7 cellular contexts compared by ENCODE assay signal in genomic region chr3:50327943-50328691, GRCh38. TPM values are rescaled to one million over a fixed set of nuclear protein-coding genes. Genes with fewer than 3 reads are reported as not detected.
DNase-seq lines count a peak whose midpoint lies in the region; ATAC-seq, FAIRE-seq and TF ChIP-seq lines count a peak whose summit lies in the region.

Gene TUSC2, minus strand, starts transcription at chr3:50328223. Its CDS starts 124 bp downstream, at chr3:50328099.

- H3K27ac ChIP-seq in body of pancreas: peak within 1 kb of the TSS; percentile 50 to 94 (median 76)

- H3K4me3 ChIP-seq in body of pancreas (peak within 1 kb of the TSS; percentile 90 to 91), iPS-11a (ENCODE audit: low read depth, low read length) (peak within 1 kb of the TSS; percentile 94), skeletal muscle cell (ENCODE audit: low read depth, low read length) (peak within 1 kb of the TSS; percentile 94)

- ATAC-seq in GM18519 (IDR thresholded peaks at IDR 0.05; ENCODE audit: low FRiP score, unreplicated experiment): peak; percentile 63
- ATAC-seq in HG03045 (IDR thresholded peaks at IDR 0.05; ENCODE audit: unreplicated experiment): peak; percentile 86
- ATAC-seq in body of pancreas: peak; percentile 97

- H3K36me3 ChIP-seq in body of pancreas (replicated peaks in 1 of 2; ENCODE audit: insufficient read depth in 1 of 2, low read depth in 2 of 2): peaks cover 7 to 23% of the 10 kb centered on the region in 2 donors

- DNase-seq in NCI-H2107 treated with DMSO at 0.1 percent for 48 hours (lab: John Stamatoyannopoulos, UW; ENCODE audit: unreplicated experiment): peak; percentile 78
- DNase-seq in body of pancreas: peak; percentile 99
- peak; percentile 81 for DNase-seq in skeletal muscle cell (ENCODE audit: low read depth)

- FAIRE-seq in TTC549 (lab: Jason Lieb, UNC): peak; percentile 77

- peak; percentile 72 to 87 (median 86) for TF ChIP-seq POLR2A in body of pancreas (IDR thresholded peaks at IDR 0.05)

- H3K9me3 ChIP-seq in body of pancreas: no peaks in the 10 kb centered on the region

- WGBS in body of pancreas, 2 donors: 1 to 4% methylated on average over 5 to 54 of the region's 55 CpGs

- H3K27me3 ChIP-seq in body of pancreas: no peaks in the 10 kb centered on the region

- peaks cover 42% of the 10 kb centered on the region for H3K4me1 ChIP-seq in body of pancreas

- TF ChIP-seq CTCF in body of pancreas (IDR thresholded peaks at IDR 0.05): peak in 1 of 7 experiments; percentile 8

- intact Hi-C loops in body of pancreas (cut with DNase I): no loop called here

RNA-seq across cellular contexts. Expression of gene TUSC2, which starts in this region (rescaled TPM):
- total RNA-seq in body of pancreas: 10 to 100 TPM; 12.9 to 31.6 TPM

Comparison
In these comparisons a context has a peak if more than half of its experiments do, and no peak if none do; other contexts are left out.
1. Peak in every context shown above with its lines: DNase-seq, ATAC-seq, H3K4me3 ChIP-seq and H3K27ac ChIP-seq.